In genomic region chr10:123857616-123858015, GRCh38 we compare ENCODE assay signal across 17 cellular contexts. TPM values are rescaled to one million over a fixed set of nuclear protein-coding genes. Genes with fewer than 3 reads are reported as not detected.
A peak's percentile ranks its signal among the peaks of the same experiment; 100 is the strongest.
DNase-seq lines count a peak whose midpoint lies in the region; ATAC-seq and TF ChIP-seq lines count a peak whose summit lies in the region.
"Had no signal": no experiment of that assay in that cellular context is flagged by ENCODE, and none has a peak within 500 bp of the region (broad histone marks: within the 10 kb centered on the region; RNA-seq: fewer than 3 reads in every experiment).

No MANE protein-coding gene starts in this region.

- no peak overlapping the region for H3K4me3 ChIP-seq in BLaER1 treated with 17β-estradiol and CSF1 and Interleukin-3, amounts not matched to agents 10 nM and 100 nM
- no peak overlapping the region for H3K4me3 ChIP-seq in esophagus muscularis mucosa
- no peak overlapping the region for H3K4me3 ChIP-seq in neuronal stem cell (ENCODE audit: low read length in 2 of 2)
- no peak overlapping the region for H3K4me3 ChIP-seq in tibial artery
- H3K4me3 ChIP-seq: Peyer's patch had no signal

- peaks cover 0 to 6% (median 5%) of the 10 kb centered on the region in 11 experiments; a peak in 12 of 22 replicates for H3K9me3 ChIP-seq in BLaER1 treated with 17β-estradiol and CSF1 and Interleukin-3, amounts not matched to agents 10 nM and 100 nM (replicated peaks in 1 of 11)
- H3K9me3 ChIP-seq in esophagus muscularis mucosa: no peaks in the 10 kb centered on the region
- H3K9me3 ChIP-seq in neuronal stem cell (replicated peaks in 1 of 2; ENCODE audit: control insufficient read depth in 2 of 2, insufficient read depth in 1 of 2, low read depth in 1 of 2, low read length in 2 of 2): no peaks in the 10 kb centered on the region
- no peaks in the 10 kb centered on the region for H3K9me3 ChIP-seq in tibial artery
- H3K9me3 ChIP-seq: Peyer's patch had no signal

- H4K20me1 ChIP-seq in BLaER1 treated with 17β-estradiol and CSF1 and Interleukin-3, amounts not matched to agents 10 nM and 100 nM: no peaks in the 10 kb centered on the region; a peak in 1 of 22 replicates

- intact Hi-C loops in esophagus muscularis mucosa (cut with DNase I) (no loop called here), tibial artery (cut with DNase I; ENCODE audit: low total_unique reads) (no loop called here)

- peaks cover 5 to 61% (median 35%) of the 10 kb centered on the region in 10 experiments; a peak in 18 of 20 replicates for H3K4me1 ChIP-seq in BLaER1 treated with 17β-estradiol and CSF1 and Interleukin-3, amounts not matched to agents 10 nM and 100 nM
- H3K4me1 ChIP-seq in esophagus muscularis mucosa (peaks cover 0 to 81% (median 65%) of the 10 kb centered on the region in 4 donors), neuronal stem cell (ENCODE audit: control insufficient read depth in 2 of 2, insufficient read depth in 1 of 2, low read depth in 1 of 2, low read length in 2 of 2) (no peaks in the 10 kb centered on the region), tibial artery (peaks cover 0 to 63% (median 22%) of the 10 kb centered on the region in 4 donors)

- no peak overlapping the region for H2BK120ac ChIP-seq in neuronal stem cell (ENCODE audit: low read depth, low read length)

- TF ChIP-seq CTCF in esophagus muscularis mucosa (IDR thresholded peaks at IDR 0.05) (no peak), tibial artery (IDR thresholded peaks at IDR 0.05) (no peak), GM13976 (IDR thresholded peaks at IDR 0.05; ENCODE audit: borderline replicate concordance, control extremely low read depth, extremely low read depth, insufficient read depth, missing control alignments) (no peak)

- H3K14ac ChIP-seq in neuronal stem cell (ENCODE audit: low read length): no peak overlapping the region

- H2BK12ac ChIP-seq in neuronal stem cell (ENCODE audit: low read length): no peak overlapping the region

- H3K79me1 ChIP-seq in neuronal stem cell (ENCODE audit: low read depth, low read length): no peaks in the 10 kb centered on the region

- in situ Hi-C loops in GM13976 (cut with MboI; ENCODE audit: low sequenced_read_pairs, unreplicated experiment): no loop called here

- H4K91ac ChIP-seq in neuronal stem cell (ENCODE audit: low read depth, low read length, poor library complexity): no peak overlapping the region

- no peak for ATAC-seq in GM18520 (IDR thresholded peaks at IDR 0.05; ENCODE audit: unreplicated experiment)
- ATAC-seq: SK-N-SH treated with all-trans-retinoic acid at 6 μM for 48 hours had no signal

- no peak overlapping the region for H3K4ac ChIP-seq in neuronal stem cell (ENCODE audit: low read length)

- H3K4me2 ChIP-seq in BLaER1 treated with 17β-estradiol and CSF1 and Interleukin-3, amounts not matched to agents 10 nM and 100 nM: peak overlapping the region in 8 of 11 experiments; percentile 53 to 94 (median 80); a peak in 14 of 22 replicates
- no peak overlapping the region for H3K4me2 ChIP-seq in neuronal stem cell (ENCODE audit: insufficient read depth, low read length, poor library complexity, severe bottlenecking)

- H2BK15ac ChIP-seq in neuronal stem cell (ENCODE audit: low read length): no peak overlapping the region

- WGBS in esophagus muscularis mucosa: 88% methylated on average over 19 of the region's 19 CpGs
- WGBS in neuronal stem cell (ENCODE audit: extremely low coverage in 2 of 2, insufficient read length in 2 of 2, insufficient replicate concordance in 1 of 2), 2 donors: no CpG with 5 or more reads among the region's 19 CpGs

- H2AFZ ChIP-seq in neuronal stem cell (ENCODE audit: low read length): no peak overlapping the region

- no peak overlapping the region for H4K8ac ChIP-seq in neuronal stem cell (ENCODE audit: low read depth, low read length)

- H3K23ac ChIP-seq in neuronal stem cell (ENCODE audit: low read depth, low read length, poor library complexity): no peak overlapping the region

- DNase-seq in esophagus muscularis mucosa (ENCODE audit: extremely low spot score): no peak
- no peak for DNase-seq in neuronal stem cell (ENCODE audit: low spot score)
- DNase-seq in tibial artery: no peak
- DNase-seq in GM13976 (ENCODE audit: low spot score): no peak
- DNase-seq in NOMO-1 treated with dmso at 0.1 percent for 144 hours (lab: John Stamatoyannopoulos, UW; ENCODE audit: unreplicated experiment): no peak
- DNase-seq in SKM-1 (lab: John Stamatoyannopoulos, UW; ENCODE audit: unreplicated experiment): no peak
- DNase-seq: CD4-positive, CD25-positive, alpha-beta regulatory T cell; GF-D8; H7; NCI-H1436; NCI-H2029 treated with DMSO at 0.1 percent for 48 hours; Peyer's patch; Right ventricle myocardium superior had no signal

- H3K9ac ChIP-seq in BLaER1 treated with 17β-estradiol and CSF1 and Interleukin-3, amounts not matched to agents 10 nM and 100 nM: no peak overlapping the region
- no peak overlapping the region for H3K9ac ChIP-seq in neuronal stem cell (ENCODE audit: low read depth, low read length, poor library complexity)

- H3K36me3 ChIP-seq in BLaER1 treated with 17β-estradiol and CSF1 and Interleukin-3, amounts not matched to agents 10 nM and 100 nM: no peaks in the 10 kb centered on the region
- H3K36me3 ChIP-seq in esophagus muscularis mucosa: peaks cover 0 to 12% (median 0%) of the 10 kb centered on the region in 4 donors
- H3K36me3 ChIP-seq in neuronal stem cell (replicated peaks in 1 of 2; ENCODE audit: control insufficient read depth in 2 of 2, insufficient read depth in 2 of 2, low read length in 2 of 2): no peaks in the 10 kb centered on the region
- peaks cover 0 to 5% (median 0%) of the 10 kb centered on the region in 3 donors for H3K36me3 ChIP-seq in tibial artery
- H3K36me3 ChIP-seq: Peyer's patch had no signal

- H3K18ac ChIP-seq in neuronal stem cell (ENCODE audit: low read length): no peak overlapping the region

- peaks cover 0 to 11% (median 0%) of the 10 kb centered on the region in 11 experiments; a peak in 1 of 22 replicates for H3K27me3 ChIP-seq in BLaER1 treated with 17β-estradiol and CSF1 and Interleukin-3, amounts not matched to agents 10 nM and 100 nM
- H3K27me3 ChIP-seq in esophagus muscularis mucosa (no peaks in the 10 kb centered on the region), neuronal stem cell (ENCODE audit: control insufficient read depth in 3 of 3, insufficient read depth in 3 of 3, low read depth in 1 of 3, low read length in 3 of 3) (peaks cover 0 to 7% (median 0%) of the 10 kb centered on the region in 3 experiments), tibial artery (no peaks in the 10 kb centered on the region)
- H3K27me3 ChIP-seq: Peyer's patch had no signal

- TF ChIP-seq POLR2A in esophagus muscularis mucosa (IDR thresholded peaks at IDR 0.05; ENCODE audit: low read depth): no peak

- no peak for TF ChIP-seq EP300 in esophagus muscularis mucosa (IDR thresholded peaks at IDR 0.05)

- H2AK5ac ChIP-seq in neuronal stem cell (ENCODE audit: low read depth, low read length): peak overlapping the region; percentile 38

- H3K27ac ChIP-seq in BLaER1 treated with 17β-estradiol and CSF1 and Interleukin-3, amounts not matched to agents 10 nM and 100 nM: no peak overlapping the region
- H3K27ac ChIP-seq in esophagus muscularis mucosa (replicated peaks in 1 of 4) (peak overlapping the region; percentile 71 to 95 (median 92)), neuronal stem cell (replicated peaks; ENCODE audit: low read length) (no peak overlapping the region), tibial artery (peak overlapping the region; percentile 47 to 67)

- H2BK5ac ChIP-seq in neuronal stem cell (ENCODE audit: low read length): no peak overlapping the region

RNA-seq across cellular contexts. Expression of gene CPXM2, which starts 34.0 kb away (rescaled TPM):
- 100 to 1,000 TPM in 2 of 4 donors, 10 to 100 TPM in 2; 56.8 to 150 (median 96.9) TPM for total RNA-seq in esophagus muscularis mucosa
- polyA plus RNA-seq in neuronal stem cell (2013, experiment 1 of 2): 0.03 TPM
- 0.04 TPM for polyA plus RNA-seq in neuronal stem cell (2013, experiment 2 of 2)
- total RNA-seq: A172; CD4-positive, CD25-positive, alpha-beta regulatory T cell had no signal
- polyA plus RNA-seq: CD4-positive, CD25-positive, alpha-beta regulatory T cell had no signal

Comparison
In these comparisons a context has a peak if more than half of its experiments do, and no peak if none do; other contexts are left out.
1. H3K27ac ChIP-seq: peak in esophagus muscularis mucosa (4 of 4) and tibial artery (2 of 2); none in BLaER1 treated with 17β-estradiol and CSF1 and Interleukin-3, amounts not matched to agents 10 nM and 100 nM (0 of 11) and neuronal stem cell (single experiment).